Comparison of ENCODE assay signal across 17 cellular contexts in genomic region chr2:109322646-109323045, GRCh38.
DNase-seq lines count a peak whose midpoint lies in the region; ATAC-seq and TF ChIP-seq lines count a peak whose summit lies in the region.
"Had no signal": no experiment of that assay in that cellular context is flagged by ENCODE, and none has a peak within 500 bp of the region (broad histone marks: within the 10 kb centered on the region; RNA-seq: fewer than 3 reads in every experiment).

No MANE protein-coding gene starts in this region.

- H3K4me3 Mint-ChIP-seq in chondrocyte (ENCODE audit: unreplicated experiment), result peak overlapping the region; percentile 53
- no peak overlapping the region for H3K4me3 Mint-ChIP-seq in activated T-cell treated with anti-CD3 and anti-CD28 coated beads, Interleukin-2, amount 50 U/mL, for 4 hours
- no peak overlapping the region for H3K4me3 Mint-ChIP-seq in naive thymus-derived CD8-positive, alpha-beta T cell

- TF ChIP-seq POLR2A in Peyer's patch (IDR thresholded peaks at IDR 0.05), result no peak

- no peaks in the 10 kb centered on the region for H3K36me3 Mint-ChIP-seq in chondrocyte (ENCODE audit: low read depth)
- H3K36me3 Mint-ChIP-seq in activated T-cell treated with anti-CD3 and anti-CD28 coated beads, Interleukin-2, amount 50 U/mL, for 4 hours (ENCODE audit: insufficient read depth), result no peaks in the 10 kb centered on the region
- H3K36me3 Mint-ChIP-seq in naive thymus-derived CD8-positive, alpha-beta T cell, result no peaks in the 10 kb centered on the region
- H3K36me3 Mint-ChIP-seq: activated naive CD4-positive, alpha-beta T cell treated with anti-CD3 and anti-CD28 coated beads, Interleukin-2, amount 50 U/mL, for 72 hours had no signal

- DNase-seq in Peyer's patch, result no peak
- DNase-seq in chondrocyte (ENCODE audit: low spot score), result no peak
- no peak for DNase-seq in lung (ENCODE audit: low spot score)
- no peak for DNase-seq in thoracic aorta (ENCODE audit: low spot score)
- DNase-seq in activated T-cell treated with anti-CD3 and anti-CD28 coated beads, Interleukin-2, amount 50 U/mL, for 4 hours, result no peak
- DNase-seq in naive thymus-derived CD8-positive, alpha-beta T cell, result no peak
- DNase-seq in left lobe of liver (ENCODE audit: low spot score), result no peak
- DNase-seq: central memory CD4-positive, alpha-beta T cell; NCI-H187 treated with DMSO at 0.1 percent for 48 hours; stimulated activated CD4-positive, alpha-beta T cell treated with anti-CD3 and anti-CD28 coated beads, Interleukin-4, amount 100 ng/mL, for 24 hours; stimulated activated CD8-positive, alpha-beta memory T cell treated with anti-CD3 and anti-CD28 coated beads, Interleukin-4, amount 100 ng/mL, for 48 hours had no signal

- H3K27me3 ChIP-seq in Peyer's patch (no peaks in the 10 kb centered on the region), lung (ENCODE audit: control insufficient read depth, insufficient read depth) (no peaks in the 10 kb centered on the region), thoracic aorta (replicated peaks; ENCODE audit: insufficient read depth) (no peaks in the 10 kb centered on the region)
- H3K27me3 ChIP-seq: BLaER1, MG63 had no signal

- ATAC-seq in lung (ENCODE audit: insufficient read depth, low FRiP score), result no peak
- ATAC-seq in thoracic aorta (ENCODE audit: insufficient number of reproducible peaks, low FRiP score, low read depth), result no peak
- ATAC-seq in activated T-cell treated with anti-CD3 and anti-CD28 coated beads, Interleukin-2, amount 50 U/mL, for 4 hours, result no peak
- no peak for ATAC-seq in GM19452 (IDR thresholded peaks at IDR 0.05; ENCODE audit: unreplicated experiment)
- ATAC-seq in naive thymus-derived CD8-positive, alpha-beta T cell, result no peak
- no peak for ATAC-seq in left lobe of liver
- ATAC-seq: activated naive CD4-positive, alpha-beta T cell treated with anti-CD3 and anti-CD28 coated beads, Interleukin-2, amount 50 U/mL, for 72 hours had no signal

- H3K4me1 ChIP-seq in Peyer's patch (peaks cover 0 to 28% (median 0%) of the 10 kb centered on the region in 4 donors), lung (ENCODE audit: control insufficient read depth in 2 of 2, insufficient read depth in 2 of 2, low read length in 2 of 2) (peaks cover 22 to 25% of the 10 kb centered on the region in 2 donors), thoracic aorta (ENCODE audit: control insufficient read depth in 1 of 2, low read depth in 2 of 2) (peaks cover 43 to 89% of the 10 kb centered on the region in 2 donors)

- H3K4me1 Mint-ChIP-seq in chondrocyte (ENCODE audit: low read depth), result peaks cover 97% of the 10 kb centered on the region
- H3K4me1 Mint-ChIP-seq in activated T-cell treated with anti-CD3 and anti-CD28 coated beads, Interleukin-2, amount 50 U/mL, for 4 hours (ENCODE audit: low read depth), result peaks cover 15% of the 10 kb centered on the region
- H3K4me1 Mint-ChIP-seq in naive thymus-derived CD8-positive, alpha-beta T cell, result peaks cover 27 to 56% (median 38%) of the 10 kb centered on the region in 4 donors

- H3K9me3 ChIP-seq in Peyer's patch, result no peaks in the 10 kb centered on the region
- H3K9me3 ChIP-seq in lung (ENCODE audit: control insufficient read depth in 2 of 2, insufficient read depth in 1 of 2, low read length in 1 of 2), result no peaks in the 10 kb centered on the region
- H3K9me3 ChIP-seq in thoracic aorta, result no peaks in the 10 kb centered on the region
- H3K9me3 ChIP-seq: MG63, neutrophil had no signal

- peak overlapping the region in 3 of 4 donors; percentile 14 to 55 (median 52) for H3K27ac ChIP-seq in Peyer's patch
- peak overlapping the region; percentile 21 to 61 for H3K27ac ChIP-seq in lung (ENCODE audit: low read depth in 1 of 2, low read length in 1 of 2)
- H3K27ac ChIP-seq in thoracic aorta, result peak overlapping the region; percentile 84 to 86
- H3K27ac ChIP-seq: BLaER1, foreskin keratinocyte, neutrophil had no signal

- H3K36me3 ChIP-seq in Peyer's patch, result no peaks in the 10 kb centered on the region
- H3K36me3 ChIP-seq in lung (ENCODE audit: control insufficient read depth in 2 of 2, insufficient read depth in 2 of 2, low read length in 2 of 2), result no peaks in the 10 kb centered on the region
- no peaks in the 10 kb centered on the region for H3K36me3 ChIP-seq in thoracic aorta
- H3K36me3 ChIP-seq: BLaER1, MG63, neutrophil had no signal

- H3K27ac Mint-ChIP-seq in chondrocyte (ENCODE audit: unreplicated experiment), result peak overlapping the region; percentile 96
- peak overlapping the region in 1 of 10 donors; percentile 61 for H3K27ac Mint-ChIP-seq in naive thymus-derived CD8-positive, alpha-beta T cell
- H3K27ac Mint-ChIP-seq: activated naive CD4-positive, alpha-beta T cell treated with anti-CD3 and anti-CD28 coated beads, Interleukin-2, amount 50 U/mL, for 72 hours had no signal

- H3K4me3 ChIP-seq in Peyer's patch (no peak overlapping the region), lung (no peak overlapping the region), thoracic aorta (peak overlapping the region; percentile 12)
- H3K4me3 ChIP-seq: BLaER1, MG63 had no signal

- TF ChIP-seq CTCF in Peyer's patch (IDR thresholded peaks at IDR 0.05), result no peak
- TF ChIP-seq CTCF in chondrocyte (IDR thresholded peaks at IDR 0.05), result peak; percentile 16
- TF ChIP-seq CTCF in lung (IDR thresholded peaks at IDR 0.05; ENCODE audit: control extremely low read depth, extremely low read depth), result no peak
- no peak for TF ChIP-seq CTCF in thoracic aorta (IDR thresholded peaks at IDR 0.05)

- H3K27me3 Mint-ChIP-seq in chondrocyte (ENCODE audit: low read depth), result no peaks in the 10 kb centered on the region
- peaks cover 3% of the 10 kb centered on the region for H3K27me3 Mint-ChIP-seq in activated T-cell treated with anti-CD3 and anti-CD28 coated beads, Interleukin-2, amount 50 U/mL, for 4 hours (ENCODE audit: low read depth)
- no peaks in the 10 kb centered on the region for H3K27me3 Mint-ChIP-seq in naive thymus-derived CD8-positive, alpha-beta T cell

- 76 to 95% methylated on average over 1 of the region's 1 CpG for WGBS in lung, 2 donors

- POLR2A ChIA-PET in naive thymus-derived CD8-positive, alpha-beta T cell (lab: Charles Lee), result no interaction called here

- H3K9me3 Mint-ChIP-seq in chondrocyte (ENCODE audit: low read depth), result no peaks in the 10 kb centered on the region
- no peaks in the 10 kb centered on the region for H3K9me3 Mint-ChIP-seq in activated T-cell treated with anti-CD3 and anti-CD28 coated beads, Interleukin-2, amount 50 U/mL, for 4 hours
- H3K9me3 Mint-ChIP-seq in naive thymus-derived CD8-positive, alpha-beta T cell, result no peaks in the 10 kb centered on the region
- H3K9me3 Mint-ChIP-seq: activated naive CD4-positive, alpha-beta T cell treated with anti-CD3 and anti-CD28 coated beads, Interleukin-2, amount 50 U/mL, for 72 hours had no signal
